In genomic region chr4:57607616-57608150, GRCh38 we compare ENCODE assay signal across 19 cellular contexts.
A peak's percentile ranks its signal among the peaks of the same experiment; 100 is the strongest.
DNase-seq lines count a peak whose midpoint lies in the region; ATAC-seq, FAIRE-seq and TF ChIP-seq lines count a peak whose summit lies in the region.
"Had no signal": no experiment of that assay in that cellular context is flagged by ENCODE, and none has a peak within 500 bp of the region (broad histone marks: within the 10 kb centered on the region; RNA-seq: fewer than 3 reads in every experiment).

No MANE protein-coding gene starts in this region.

- no peaks in the 10 kb centered on the region for H3K4me1 ChIP-seq in astrocyte (ENCODE audit: insufficient read depth, low read length)
- H3K4me1 ChIP-seq in neuronal stem cell (ENCODE audit: control insufficient read depth in 2 of 2, insufficient read depth in 1 of 2, low read depth in 1 of 2, low read length in 2 of 2), result peaks cover 0 to 4% of the 10 kb centered on the region in 2 donors

- no peak overlapping the region for H4K8ac ChIP-seq in neuronal stem cell (ENCODE audit: low read depth, low read length)

- no peak overlapping the region for H2BK15ac ChIP-seq in neuronal stem cell (ENCODE audit: low read length)

- H3K18ac ChIP-seq in neuronal stem cell (ENCODE audit: low read length), result no peak overlapping the region

- H3K4me3 Mint-ChIP-seq in astrocyte (ENCODE audit: unreplicated experiment), result no peak overlapping the region
- H3K4me3 Mint-ChIP-seq in activated T-cell treated with anti-CD3 and anti-CD28 coated beads, Interleukin-2, amount 50 U/mL, for 4 hours, result no peak overlapping the region
- H3K4me3 Mint-ChIP-seq: CD4-positive, CD25-positive, alpha-beta regulatory T cell had no signal

- H2AFZ ChIP-seq in astrocyte (ENCODE audit: low read depth, low read length) (no peak overlapping the region), neuronal stem cell (ENCODE audit: low read length) (no peak overlapping the region)

- H3K9me3 Mint-ChIP-seq in astrocyte (ENCODE audit: unreplicated experiment), result no peaks in the 10 kb centered on the region
- no peaks in the 10 kb centered on the region for H3K9me3 Mint-ChIP-seq in activated T-cell treated with anti-CD3 and anti-CD28 coated beads, Interleukin-2, amount 50 U/mL, for 4 hours

- peak overlapping the region; percentile 55 for H3K27ac Mint-ChIP-seq in astrocyte (ENCODE audit: unreplicated experiment)
- H3K27ac Mint-ChIP-seq: CD4-positive, CD25-positive, alpha-beta regulatory T cell had no signal

- WGBS in neuronal stem cell (ENCODE audit: extremely low coverage in 2 of 2, insufficient read length in 2 of 2, insufficient replicate concordance in 1 of 2), 2 donors, result no CpG with 5 or more reads among the region's 4 CpGs

- H2BK5ac ChIP-seq in neuronal stem cell (ENCODE audit: low read length), result no peak overlapping the region

- DNase-seq in astrocyte (ENCODE audit: low read depth), result no peak
- peak; percentile 90 for DNase-seq in islet precursor cell
- peak; percentile 36 for DNase-seq in neuronal stem cell (ENCODE audit: low spot score)
- no peak for DNase-seq in activated T-cell treated with anti-CD3 and anti-CD28 coated beads, Interleukin-2, amount 50 U/mL, for 4 hours
- DNase-seq: CD4-positive, CD25-positive, alpha-beta regulatory T cell; DND-41; GDM1; GOT3; KBM-7; NCI-H1417 treated with DMSO at 0.1 percent for 48 hours; NCI-H1930; NCI-H2171 treated with DMSO at 0.1 percent for 48 hours; NCI-H446 treated with DMSO at 0.1 percent for 48 hours had no signal

- ATAC-seq in activated T-cell treated with anti-CD3 and anti-CD28 coated beads, Interleukin-2, amount 50 U/mL, for 4 hours, result no peak
- ATAC-seq in HG03469 (IDR thresholded peaks at IDR 0.05; ENCODE audit: unreplicated experiment) (no peak), GM18520 (IDR thresholded peaks at IDR 0.05; ENCODE audit: unreplicated experiment) (no peak), GM21423 (IDR thresholded peaks at IDR 0.05; ENCODE audit: unreplicated experiment) (no peak)
- ATAC-seq: GM12878 had no signal

- H3K36me3 Mint-ChIP-seq in astrocyte (ENCODE audit: low read depth, unreplicated experiment), result no peaks in the 10 kb centered on the region
- H3K36me3 Mint-ChIP-seq in activated T-cell treated with anti-CD3 and anti-CD28 coated beads, Interleukin-2, amount 50 U/mL, for 4 hours (ENCODE audit: insufficient read depth), result no peaks in the 10 kb centered on the region
- H3K36me3 Mint-ChIP-seq: CD4-positive, CD25-positive, alpha-beta regulatory T cell had no signal

- no peak overlapping the region for H3K14ac ChIP-seq in neuronal stem cell (ENCODE audit: low read length)

- H3K4me2 ChIP-seq in astrocyte (ENCODE audit: low read length) (no peak overlapping the region), neuronal stem cell (ENCODE audit: insufficient read depth, low read length, poor library complexity, severe bottlenecking) (no peak overlapping the region)

- H3K27me3 ChIP-seq in astrocyte (ENCODE audit: insufficient read depth, low read length) (no peaks in the 10 kb centered on the region), neuronal stem cell (ENCODE audit: control insufficient read depth in 3 of 3, insufficient read depth in 3 of 3, low read depth in 1 of 3, low read length in 3 of 3) (no peaks in the 10 kb centered on the region)

- no peak overlapping the region for H3K27ac ChIP-seq in astrocyte (ENCODE audit: low read depth, low read length)
- H3K27ac ChIP-seq in neuronal stem cell (replicated peaks; ENCODE audit: low read length), result no peak overlapping the region
- H3K27ac ChIP-seq: RWPE1 had no signal

- no peaks in the 10 kb centered on the region for H3K27me3 Mint-ChIP-seq in astrocyte (ENCODE audit: low read depth, unreplicated experiment)
- H3K27me3 Mint-ChIP-seq in activated T-cell treated with anti-CD3 and anti-CD28 coated beads, Interleukin-2, amount 50 U/mL, for 4 hours (ENCODE audit: low read depth), result no peaks in the 10 kb centered on the region
- H3K27me3 Mint-ChIP-seq: CD4-positive, CD25-positive, alpha-beta regulatory T cell had no signal

- peaks cover 9% of the 10 kb centered on the region for H3K4me1 Mint-ChIP-seq in astrocyte (ENCODE audit: low read depth, unreplicated experiment)
- no peaks in the 10 kb centered on the region for H3K4me1 Mint-ChIP-seq in activated T-cell treated with anti-CD3 and anti-CD28 coated beads, Interleukin-2, amount 50 U/mL, for 4 hours (ENCODE audit: low read depth)
- H3K4me1 Mint-ChIP-seq: CD4-positive, CD25-positive, alpha-beta regulatory T cell had no signal

- no peaks in the 10 kb centered on the region for H3K9me3 ChIP-seq in astrocyte (ENCODE audit: insufficient read depth, low read depth, low read length)
- H3K9me3 ChIP-seq in neuronal stem cell (replicated peaks in 1 of 2; ENCODE audit: control insufficient read depth in 2 of 2, insufficient read depth in 1 of 2, low read depth in 1 of 2, low read length in 2 of 2), result no peaks in the 10 kb centered on the region

- no peak overlapping the region for H2BK12ac ChIP-seq in neuronal stem cell (ENCODE audit: low read length)

- H3K4me3 ChIP-seq in astrocyte (ENCODE audit: insufficient read depth, low read depth, low read length) (no peak overlapping the region), neuronal stem cell (ENCODE audit: low read length in 2 of 2) (no peak overlapping the region)
- H3K4me3 ChIP-seq: GM12878 had no signal

- no peak for FAIRE-seq in astrocyte (lab: Jason Lieb, UNC)
- FAIRE-seq: D721Med, GM12878 had no signal

- H2BK120ac ChIP-seq in neuronal stem cell (ENCODE audit: low read depth, low read length), result no peak overlapping the region

- no peaks in the 10 kb centered on the region for H3K79me2 ChIP-seq in astrocyte (ENCODE audit: insufficient read depth, low read length)

- H3K23ac ChIP-seq in neuronal stem cell (ENCODE audit: low read depth, low read length, poor library complexity), result no peak overlapping the region

- no peak overlapping the region for H4K91ac ChIP-seq in neuronal stem cell (ENCODE audit: low read depth, low read length, poor library complexity)

- H3K4ac ChIP-seq in neuronal stem cell (ENCODE audit: low read length), result no peak overlapping the region

- TF ChIP-seq CTCF in astrocyte (IDR thresholded peaks at IDR 0.05; ENCODE audit: insufficient read depth, low read depth, low read length), result no peak

- no peaks in the 10 kb centered on the region for H4K20me1 ChIP-seq in astrocyte (ENCODE audit: insufficient read depth, low read length)

- no peaks in the 10 kb centered on the region for H3K79me1 ChIP-seq in neuronal stem cell (ENCODE audit: low read depth, low read length)

- no peak overlapping the region for H2AK5ac ChIP-seq in neuronal stem cell (ENCODE audit: low read depth, low read length)

- H3K36me3 ChIP-seq in astrocyte (ENCODE audit: insufficient read depth, low read length) (no peaks in the 10 kb centered on the region), neuronal stem cell (replicated peaks in 1 of 2; ENCODE audit: control insufficient read depth in 2 of 2, insufficient read depth in 2 of 2, low read length in 2 of 2) (no peaks in the 10 kb centered on the region)

- H3K9ac ChIP-seq in astrocyte (ENCODE audit: low read length), result no peak overlapping the region
- H3K9ac ChIP-seq in neuronal stem cell (ENCODE audit: low read depth, low read length, poor library complexity), result no peak overlapping the region

Comparison
In these comparisons a context has a peak if more than half of its experiments do, and no peak if none do; other contexts are left out.
1. DNase-seq: peak in islet precursor cell (single experiment) and neuronal stem cell (single experiment); none in astrocyte (single experiment) and activated T-cell treated with anti-CD3 and anti-CD28 coated beads, Interleukin-2, amount 50 U/mL, for 4 hours (single experiment).